In the genomic region with DNA sequence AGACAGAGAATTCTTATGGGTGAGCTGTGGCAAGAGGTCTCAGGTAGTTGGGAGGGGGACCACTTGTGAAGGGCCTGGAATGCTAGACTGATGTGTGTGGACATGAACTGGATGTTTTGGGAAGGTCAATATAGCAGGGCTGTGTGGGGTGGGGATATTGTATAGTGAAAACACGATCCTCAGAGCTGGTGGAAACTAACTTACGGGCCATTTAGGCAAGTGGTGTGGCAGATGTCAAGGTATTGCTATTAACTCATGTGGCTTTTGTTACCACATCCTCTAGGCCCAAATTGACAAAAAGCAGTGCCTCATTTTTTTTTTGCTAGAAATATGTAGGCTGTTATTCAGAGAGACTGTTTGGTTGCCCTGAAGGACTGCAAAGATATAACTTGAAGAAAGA, we compare ENCODE assay signal across 1 cellular context.
TF ChIP-seq lines count a peak whose summit lies in the region.

No MANE protein-coding gene starts in this region.

TF ChIP-seq in GM12878, 131 proteins besides CTCF, POLR2A, EP300 and RAD21:
- TF ChIP-seq, protein P1, sequence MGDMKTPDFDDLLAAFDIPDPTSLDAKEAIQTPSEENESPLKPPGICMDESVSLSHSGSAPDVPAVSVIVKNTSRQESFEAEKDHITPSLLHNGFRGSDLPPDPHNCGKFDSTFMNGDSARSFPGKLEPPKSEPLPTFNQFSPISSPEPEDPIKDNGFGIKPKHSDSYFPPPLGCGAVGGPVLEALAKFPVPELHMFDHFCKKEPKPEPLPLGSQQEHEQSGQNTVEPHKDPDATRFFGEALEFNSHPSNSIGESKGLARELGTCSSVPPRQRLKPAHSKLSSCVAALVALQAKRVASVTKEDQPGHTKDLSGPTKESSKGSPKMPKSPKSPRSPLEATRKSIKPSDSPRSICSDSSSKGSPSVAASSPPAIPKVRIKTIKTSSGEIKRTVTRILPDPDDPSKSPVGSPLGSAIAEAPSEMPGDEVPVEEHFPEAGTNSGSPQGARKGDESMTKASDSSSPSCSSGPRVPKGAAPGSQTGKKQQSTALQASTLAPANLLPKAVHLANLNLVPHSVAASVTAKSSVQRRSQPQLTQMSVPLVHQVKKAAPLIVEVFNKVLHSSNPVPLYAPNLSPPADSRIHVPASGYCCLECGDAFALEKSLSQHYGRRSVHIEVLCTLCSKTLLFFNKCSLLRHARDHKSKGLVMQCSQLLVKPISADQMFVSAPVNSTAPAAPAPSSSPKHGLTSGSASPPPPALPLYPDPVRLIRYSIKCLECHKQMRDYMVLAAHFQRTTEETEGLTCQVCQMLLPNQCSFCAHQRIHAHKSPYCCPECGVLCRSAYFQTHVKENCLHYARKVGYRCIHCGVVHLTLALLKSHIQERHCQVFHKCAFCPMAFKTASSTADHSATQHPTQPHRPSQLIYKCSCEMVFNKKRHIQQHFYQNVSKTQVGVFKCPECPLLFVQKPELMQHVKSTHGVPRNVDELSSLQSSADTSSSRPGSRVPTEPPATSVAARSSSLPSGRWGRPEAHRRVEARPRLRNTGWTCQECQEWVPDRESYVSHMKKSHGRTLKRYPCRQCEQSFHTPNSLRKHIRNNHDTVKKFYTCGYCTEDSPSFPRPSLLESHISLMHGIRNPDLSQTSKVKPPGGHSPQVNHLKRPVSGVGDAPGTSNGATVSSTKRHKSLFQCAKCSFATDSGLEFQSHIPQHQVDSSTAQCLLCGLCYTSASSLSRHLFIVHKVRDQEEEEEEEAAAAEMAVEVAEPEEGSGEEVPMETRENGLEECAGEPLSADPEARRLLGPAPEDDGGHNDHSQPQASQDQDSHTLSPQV (IDR thresholded peaks at IDR 0.05), result no peak
- TF ChIP-seq NFXL1 (IDR thresholded peaks at IDR 0.05; ENCODE audit: borderline replicate concordance), result no peak
- no peak for TF ChIP-seq SMAD5 (IDR thresholded peaks at IDR 0.05; ENCODE audit: low read depth)
- TF ChIP-seq MYB (IDR thresholded peaks at IDR 0.05; ENCODE audit: borderline replicate concordance, low read depth, low read length), result no peak
- TF ChIP-seq PAX5 (IDR thresholded peaks at IDR 0.05; ENCODE audit: borderline replicate concordance, low read depth, low read length), result peak; percentile 31; the same call in 1 of the 2 replicates
- no peak for TF ChIP-seq STAT3 (IDR thresholded peaks at IDR 0.05; ENCODE audit: low read depth, low read length)
- TF ChIP-seq RUNX3 (IDR thresholded peaks at IDR 0.05; ENCODE audit: low read length), result peak; percentile 86
- TF ChIP-seq, protein P2, sequence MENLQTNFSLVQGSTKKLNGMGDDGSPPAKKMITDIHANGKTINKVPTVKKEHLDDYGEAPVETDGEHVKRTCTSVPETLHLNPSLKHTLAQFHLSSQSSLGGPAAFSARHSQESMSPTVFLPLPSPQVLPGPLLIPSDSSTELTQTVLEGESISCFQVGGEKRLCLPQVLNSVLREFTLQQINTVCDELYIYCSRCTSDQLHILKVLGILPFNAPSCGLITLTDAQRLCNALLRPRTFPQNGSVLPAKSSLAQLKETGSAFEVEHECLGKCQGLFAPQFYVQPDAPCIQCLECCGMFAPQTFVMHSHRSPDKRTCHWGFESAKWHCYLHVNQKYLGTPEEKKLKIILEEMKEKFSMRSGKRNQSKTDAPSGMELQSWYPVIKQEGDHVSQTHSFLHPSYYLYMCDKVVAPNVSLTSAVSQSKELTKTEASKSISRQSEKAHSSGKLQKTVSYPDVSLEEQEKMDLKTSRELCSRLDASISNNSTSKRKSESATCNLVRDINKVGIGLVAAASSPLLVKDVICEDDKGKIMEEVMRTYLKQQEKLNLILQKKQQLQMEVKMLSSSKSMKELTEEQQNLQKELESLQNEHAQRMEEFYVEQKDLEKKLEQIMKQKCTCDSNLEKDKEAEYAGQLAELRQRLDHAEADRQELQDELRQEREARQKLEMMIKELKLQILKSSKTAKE (IDR thresholded peaks at IDR 0.05; ENCODE audit: low read depth, poor library complexity, severe bottlenecking), result no peak
- TF ChIP-seq CEBPB (IDR thresholded peaks at IDR 0.05; ENCODE audit: borderline replicate concordance in 1 of 2, low read depth in 2 of 2, low read length in 2 of 2), result no peak
- TF ChIP-seq CBX3 (IDR thresholded peaks at IDR 0.05; ENCODE audit: borderline replicate concordance, low read depth), result no peak
- no peak for TF ChIP-seq ZNF274 (IDR thresholded peaks at IDR 0.05; ENCODE audit: insufficient read depth, insufficient read length)
- no peak for TF ChIP-seq JUND (IDR thresholded peaks at IDR 0.05; ENCODE audit: low read depth, low read length)
- no peak for TF ChIP-seq BMI1 (IDR thresholded peaks at IDR 0.05; ENCODE audit: borderline replicate concordance)
- no peak for TF ChIP-seq ESRRA (IDR thresholded peaks at IDR 0.05; ENCODE audit: low read length)
- TF ChIP-seq NFYA (IDR thresholded peaks at IDR 0.05; ENCODE audit: borderline replicate concordance, low read depth, low read length), result no peak
- TF ChIP-seq MTA2 (IDR thresholded peaks at IDR 0.05; ENCODE audit: low read depth), result no peak
TF ChIP-seq in GM12878: peak in this region for 2.
